ENCODE assay signal across 9 cellular contexts in the genomic region with DNA sequence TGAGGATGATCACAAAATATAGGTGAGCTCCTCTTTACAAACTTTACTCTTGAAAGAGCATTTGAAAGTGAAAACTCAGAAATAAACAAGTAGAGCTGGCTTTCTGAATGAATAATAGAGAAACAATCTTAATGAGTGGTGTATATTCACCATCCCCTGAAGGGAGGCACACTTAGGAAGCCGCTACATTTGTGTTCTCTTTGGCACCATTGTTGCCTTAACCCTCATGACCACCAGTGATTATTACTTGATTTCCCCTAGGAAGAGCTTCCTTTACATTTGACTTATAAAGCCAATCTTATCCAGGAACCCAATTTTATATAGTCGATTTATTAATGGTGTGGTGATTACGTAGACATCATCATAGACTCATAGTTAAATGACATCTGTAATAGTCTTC.
"Had no signal": no experiment of that assay in that cellular context is flagged by ENCODE, and none has a peak within 500 bp of the region (broad histone marks: within the 10 kb centered on the region; RNA-seq: fewer than 3 reads in every experiment).

No MANE protein-coding gene starts in this region.

- H3K27ac Mint-ChIP-seq: IgD-negative memory B cell had no signal

- H3K36me3 Mint-ChIP-seq: IgD-negative memory B cell had no signal

- H3K9ac ChIP-seq: KMS-11 had no signal

- H3K27ac ChIP-seq: HL-60, KMS-11 had no signal

- H3K27me3 Mint-ChIP-seq: IgD-negative memory B cell had no signal

- H3K4me3 Mint-ChIP-seq: IgD-negative memory B cell had no signal

- FAIRE-seq: HepG2, HTR-8/SVneo, K562 had no signal

- H3K4me2 ChIP-seq: KMS-11 had no signal

- ATAC-seq: HepG2, K562 had no signal

- H3K4me3 ChIP-seq: K562 had no signal

- DNase-seq: IMR-90, KBM-7, KG1 had no signal
